Comparison of ENCODE assay signal across 1 cellular context in genomic region chr3:32820430-32820829, GRCh38.
TF ChIP-seq lines count a peak whose summit lies in the region.

No MANE protein-coding gene starts in this region.

TF ChIP-seq in K562, 482 proteins besides CTCF, POLR2A, EP300 and RAD21:
- TF ChIP-seq ATF1 (CRISPR knock-in tag; IDR thresholded peaks at IDR 0.05) (no peak), ATF1 (tag; IDR thresholded peaks at IDR 0.05) (no peak), USF2 (CRISPR knock-in tag; IDR thresholded peaks at IDR 0.05) (no peak), MIER1 (IDR thresholded peaks at IDR 0.05; ENCODE audit: low read depth) (no peak), FOSL1 (tag; conservative IDR thresholded peaks at IDR 0.05) (no peak), XRCC3 (IDR thresholded peaks at IDR 0.05) (no peak), ZNF75A (CRISPR knock-in tag; IDR thresholded peaks at IDR 0.05) (no peak), ZNF785 (CRISPR knock-in tag; IDR thresholded peaks at IDR 0.05) (no peak), ZFP36 (IDR thresholded peaks at IDR 0.05; ENCODE audit: low read depth, low read length, partially characterized antibody) (no peak), CEBPZ (IDR thresholded peaks at IDR 0.05; ENCODE audit: borderline replicate concordance, low read depth, low read length) (no peak), MXI1 (IDR thresholded peaks at IDR 0.05; ENCODE audit: low read depth, low read length) (no peak)
